ENCODE assay signal across 9 cellular contexts in genomic region chr5:78886650-78887230, GRCh38.
DNase-seq lines count a peak whose midpoint lies in the region; ATAC-seq and TF ChIP-seq lines count a peak whose summit lies in the region.
"Had no signal": no experiment of that assay in that cellular context is flagged by ENCODE, and none has a peak within 500 bp of the region (broad histone marks: within the 10 kb centered on the region; RNA-seq: fewer than 3 reads in every experiment).

No MANE protein-coding gene starts in this region.

- no peak overlapping the region for H3K27ac ChIP-seq in CD4-positive, CD25-positive, alpha-beta regulatory T cell (ENCODE audit: insufficient read depth, low read length, poor library complexity, severe bottlenecking)

- no peaks in the 10 kb centered on the region for H3K4me1 ChIP-seq in CD4-positive, CD25-positive, alpha-beta regulatory T cell (ENCODE audit: control insufficient read depth, insufficient read depth, low read length, poor library complexity, severe bottlenecking)

- H3K36me3 ChIP-seq in CD4-positive, CD25-positive, alpha-beta regulatory T cell (ENCODE audit: control insufficient read depth, insufficient read depth, low read length) = no peaks in the 10 kb centered on the region

- peak in 2 of 3 donors; percentile 12 to 28 for DNase-seq in CD4-positive, CD25-positive, alpha-beta regulatory T cell
- DNase-seq in HCEC 1CT (peak; percentile 18), astrocyte of the cerebellum (ENCODE audit: low read depth) (no peak), lung microvascular endothelial cell (ENCODE audit: low read depth in 2 of 2) (peak; percentile 29 to 46), NCI-H146 (lab: John Stamatoyannopoulos, UW) (no peak), HPDE6-E6E7 (ENCODE audit: extremely low spot score) (no peak)
- DNase-seq: activated CD4-positive, alpha-beta T cell treated with anti-CD3 and anti-CD28 coated beads, Interleukin-2, amount 50 U/mL, for 1 hour had no signal

- in situ Hi-C loops in astrocyte of the cerebellum (cut with HindIII; ENCODE audit: low sequenced_read_pairs) = no loop called here

- H3K9me3 Mint-ChIP-seq in CD4-positive, CD25-positive, alpha-beta regulatory T cell = no peaks in the 10 kb centered on the region

- TF ChIP-seq CTCF in astrocyte of the cerebellum (IDR thresholded peaks at IDR 0.05; ENCODE audit: low read depth, low read length, missing control alignments) = peak; percentile 53

- no peak overlapping the region for H3K4me3 Mint-ChIP-seq in CD4-positive, CD25-positive, alpha-beta regulatory T cell

- H3K27ac Mint-ChIP-seq in CD4-positive, CD25-positive, alpha-beta regulatory T cell = no peak overlapping the region

- H3K27me3 ChIP-seq in CD4-positive, CD25-positive, alpha-beta regulatory T cell (ENCODE audit: control insufficient read depth, insufficient read depth, low read length) = no peaks in the 10 kb centered on the region

- H3K4me1 Mint-ChIP-seq in CD4-positive, CD25-positive, alpha-beta regulatory T cell = peaks cover 5 to 10% (median 8%) of the 10 kb centered on the region in 4 donors

- ATAC-seq in CD4-positive, CD25-positive, alpha-beta regulatory T cell (ENCODE audit: low read depth in 2 of 2) = no peak
- ATAC-seq in GM19395 (IDR thresholded peaks at IDR 0.05; ENCODE audit: unreplicated experiment) = no peak
- ATAC-seq in GM19397 (IDR thresholded peaks at IDR 0.05; ENCODE audit: unreplicated experiment) = no peak

- H3K9me3 ChIP-seq in CD4-positive, CD25-positive, alpha-beta regulatory T cell (ENCODE audit: control insufficient read depth in 2 of 2, low read length in 2 of 2) = no peaks in the 10 kb centered on the region

- H3K4me3 ChIP-seq in CD4-positive, CD25-positive, alpha-beta regulatory T cell (ENCODE audit: low read depth, low read length) = no peak overlapping the region
- no peak overlapping the region for H3K4me3 ChIP-seq in astrocyte of the cerebellum (ENCODE audit: low read depth, low read length)

- no peaks in the 10 kb centered on the region for H3K27me3 Mint-ChIP-seq in CD4-positive, CD25-positive, alpha-beta regulatory T cell

- H3K36me3 Mint-ChIP-seq in CD4-positive, CD25-positive, alpha-beta regulatory T cell = peaks cover 5% of the 10 kb centered on the region

Comparison
In these comparisons a context has a peak if more than half of its experiments do, and no peak if none do; other contexts are left out.
1. DNase-seq: peak in CD4-positive, CD25-positive, alpha-beta regulatory T cell (2 of 3), HCEC 1CT (single experiment) and lung microvascular endothelial cell (2 of 2); none in astrocyte of the cerebellum (single experiment), NCI-H146 (single experiment) and HPDE6-E6E7 (single experiment).